1 cellular context compared by ENCODE assay signal in the genomic region with DNA sequence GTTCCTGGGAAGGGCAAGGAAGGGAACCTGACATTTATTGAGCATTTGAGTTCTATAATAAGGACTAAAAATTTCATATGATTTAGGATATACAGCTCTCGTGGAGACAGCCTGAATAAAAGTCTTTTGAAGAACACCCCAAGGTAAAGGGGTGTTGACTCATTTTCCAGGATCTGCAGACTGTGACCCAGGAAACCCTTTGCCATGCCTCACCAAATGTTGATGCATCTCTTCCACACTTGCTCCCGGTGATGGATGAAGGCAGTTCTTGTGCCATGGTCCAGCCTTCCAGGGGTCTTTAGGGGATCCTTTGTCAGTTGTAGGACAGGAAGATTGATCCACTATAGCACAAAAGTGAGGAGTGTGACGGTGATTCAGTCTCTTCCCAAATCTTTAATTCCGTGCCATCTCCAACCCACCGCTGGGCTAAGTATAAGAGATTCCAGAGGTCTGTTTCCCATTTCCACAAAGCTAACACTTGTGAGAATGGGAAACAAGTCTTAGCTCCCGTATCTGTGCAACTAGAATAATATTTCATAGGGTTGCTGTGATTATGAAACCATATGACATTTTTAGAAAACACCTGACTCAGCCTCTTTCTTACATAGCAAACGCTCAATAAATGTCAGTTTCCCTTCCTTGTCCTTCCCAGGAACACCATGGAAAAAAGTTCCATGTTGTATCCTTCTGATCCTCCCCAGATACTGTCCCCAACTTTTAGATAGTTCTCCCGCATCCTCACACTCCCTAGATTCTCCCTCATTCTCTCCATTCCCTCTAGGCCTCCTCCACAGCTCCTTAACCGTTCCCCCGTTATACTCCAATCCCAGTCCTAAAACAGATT.
TF ChIP-seq lines count a peak whose summit lies in the region.

No MANE protein-coding gene starts in this region.

TF ChIP-seq in IMR-90, 13 proteins besides CTCF, POLR2A, EP300 and RAD21 (continued from another document):
- TF ChIP-seq BHLHE40 (IDR thresholded peaks at IDR 0.05; ENCODE audit: low read depth, low read length) (no peak), RFX5 (IDR thresholded peaks at IDR 0.05; ENCODE audit: low read depth, low read length) (no peak), CEBPB (IDR thresholded peaks at IDR 0.05; ENCODE audit: low read depth, low read length) (0 out of 2 replicates have a peak, but pooled peaks have one; percentile 6), MAFK (IDR thresholded peaks at IDR 0.05; ENCODE audit: low read depth, low read length) (peak; percentile 80), NFE2L2 (IDR thresholded peaks at IDR 0.05; ENCODE audit: low read depth, low read length) (no peak), FOS (IDR thresholded peaks at IDR 0.05; ENCODE audit: low read depth, low read length) (no peak)
TF ChIP-seq in IMR-90: peak in this region for 2.
